ENCODE assay signal across 8 cellular contexts in the genomic region with DNA sequence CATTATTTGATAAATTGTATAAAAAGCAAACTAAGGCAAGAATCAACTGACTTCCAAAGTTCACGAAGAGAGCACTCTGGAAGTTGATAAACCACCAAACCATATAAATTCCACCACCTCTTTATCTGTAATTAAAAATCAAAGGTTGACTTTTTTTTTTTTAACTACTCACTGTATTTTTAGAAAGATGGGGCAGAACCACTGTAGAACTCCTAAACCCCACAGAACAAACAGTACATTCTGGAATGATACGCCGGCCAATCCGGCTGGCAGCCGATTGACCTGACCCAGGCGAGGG. TPM values are rescaled to one million over a fixed set of nuclear protein-coding genes. Genes with fewer than 3 reads are reported as not detected.
A peak's percentile ranks its signal among the peaks of the same experiment; 100 is the strongest.
DNase-seq lines count a peak whose midpoint lies in the region; ATAC-seq and TF ChIP-seq lines count a peak whose summit lies in the region.

No MANE protein-coding gene starts in this region.

- H3K36me3 Mint-ChIP-seq in T-helper 17 cell (ENCODE audit: low read depth) = peaks cover 4% of the 10 kb centered on the region

- peaks cover 22% of the 10 kb centered on the region for H3K4me1 Mint-ChIP-seq in T-helper 17 cell

- H3K27ac Mint-ChIP-seq in T-helper 17 cell = peak overlapping the region; percentile 92

- TF ChIP-seq CTCF in fibroblast of villous mesenchyme (IDR thresholded peaks at IDR 0.05; ENCODE audit: insufficient read depth, low read depth, low read length) (no peak), mucosa of descending colon (IDR thresholded peaks at IDR 0.05) (no peak)

- peak overlapping the region; percentile 56 for H3K9ac ChIP-seq in skeletal muscle satellite cell (ENCODE audit: low read depth, low read length)

- peak overlapping the region; percentile 91 for H3K4me3 Mint-ChIP-seq in T-helper 17 cell

- no peak for ATAC-seq in T-helper 17 cell
- ATAC-seq in mucosa of descending colon = no peak
- no peak for ATAC-seq in GM18511 (IDR thresholded peaks at IDR 0.05; ENCODE audit: unreplicated experiment)

- H3K36me3 ChIP-seq in skeletal muscle satellite cell (ENCODE audit: insufficient read depth, low read length) (peaks cover 21% of the 10 kb centered on the region), mucosa of descending colon (ENCODE audit: low read depth) (no peaks in the 10 kb centered on the region)

- H3K4me1 ChIP-seq in skeletal muscle satellite cell (ENCODE audit: control insufficient read depth, insufficient read depth, low read length) = peaks cover 20% of the 10 kb centered on the region
- peaks cover 46% of the 10 kb centered on the region for H3K4me1 ChIP-seq in mucosa of descending colon (ENCODE audit: low read depth)

- H3K4me3 ChIP-seq in fibroblast of villous mesenchyme (ENCODE audit: low read depth, low read length) (peak overlapping the region; percentile 99), skeletal muscle satellite cell (ENCODE audit: low read length) (peak overlapping the region; percentile 95), mucosa of descending colon (no peak overlapping the region)

- no peaks in the 10 kb centered on the region for H3K9me3 ChIP-seq in T-helper 17 cell (ENCODE audit: control insufficient read depth, low read length, poor library complexity, severe bottlenecking)
- no peaks in the 10 kb centered on the region for H3K9me3 ChIP-seq in skeletal muscle satellite cell (replicated peaks; ENCODE audit: low read length)
- no peaks in the 10 kb centered on the region for H3K9me3 ChIP-seq in mucosa of descending colon

- peak overlapping the region; percentile 83 for H3K4me2 ChIP-seq in skeletal muscle satellite cell (ENCODE audit: low read length)

- peak; percentile 77 for TF ChIP-seq POLR2A in GM19193 (IDR thresholded peaks at IDR 0.05; ENCODE audit: extremely low read depth, insufficient read depth, insufficient read length)

- intact Hi-C loops in mucosa of descending colon (cut with DNase I, micrococcal nuclease) = no loop called here

- DNase-seq in T-helper 17 cell (no peak), fibroblast of villous mesenchyme (ENCODE audit: low read depth) (no peak), mucosa of descending colon (no peak), NCI-H345 treated with DMSO at 0.1 percent for 48 hours (lab: John Stamatoyannopoulos, UW; ENCODE audit: unreplicated experiment) (no peak), COLO829 (ENCODE audit: low spot score) (no peak)

- H3K27me3 ChIP-seq in skeletal muscle satellite cell (ENCODE audit: control insufficient read depth, insufficient read depth, low read length) = peaks cover 14% of the 10 kb centered on the region

- peaks cover 5% of the 10 kb centered on the region for H3K27me3 Mint-ChIP-seq in T-helper 17 cell

RNA-seq across cellular contexts. Expression of a gene that starts 0.4 kb away (rescaled TPM):
- 100 to 1,000 TPM in 1 of 2 donors, 10 to 100 TPM in 1; 79.1 to 121 TPM for total RNA-seq in T-helper 17 cell
- 228 and 319 TPM in 2 replicates for total RNA-seq in fibroblast of villous mesenchyme
- total RNA-seq in skeletal muscle satellite cell (2012; rRNA removed) = 137 and 275 TPM in 2 replicates
- total RNA-seq in mucosa of descending colon = 100 to 1,000 TPM; 138 to 190 (median 176) TPM

RNA-seq across cellular contexts. Expression of a gene that starts 22.9 kb away (rescaled TPM):
- total RNA-seq in T-helper 17 cell = 10 to 100 TPM; 17.9 to 19.5 TPM
- total RNA-seq in fibroblast of villous mesenchyme = 6.4 and 7.8 TPM in 2 replicates
- 4.4 and 5.8 TPM in 2 replicates for total RNA-seq in skeletal muscle satellite cell (2012; rRNA removed)
- 10 to 100 TPM; 17.5 to 24.1 (median 21.7) TPM for total RNA-seq in mucosa of descending colon

RNA-seq across cellular contexts. Expression of a gene that starts 23.5 kb away (rescaled TPM):
- total RNA-seq in T-helper 17 cell (under 1 TPM; 0.45 to 0.52 TPM), fibroblast of villous mesenchyme (10.0 and 32.8 TPM in 2 replicates), mucosa of descending colon (10 to 100 TPM in 1 of 3 donors, 1 to 10 TPM in 2; 2.3 to 19.0 (median 4.0) TPM)
- 26.9 and 27.4 TPM in 2 replicates for total RNA-seq in skeletal muscle satellite cell (2012; rRNA removed)
